Comparison of ENCODE assay signal across 10 cellular contexts in genomic region chr12:91181053-91181452, GRCh38. TPM values are rescaled to one million over a fixed set of nuclear protein-coding genes. Genes with fewer than 3 reads are reported as not detected.
DNase-seq lines count a peak whose midpoint lies in the region; ATAC-seq and TF ChIP-seq lines count a peak whose summit lies in the region.
"Had no signal": no experiment of that assay in that cellular context is flagged by ENCODE, and none has a peak within 500 bp of the region (broad histone marks: within the 10 kb centered on the region; RNA-seq: fewer than 3 reads in every experiment).

No MANE protein-coding gene starts in this region.

- H3K27ac Mint-ChIP-seq in T-helper 17 cell: no peak overlapping the region
- H3K27ac Mint-ChIP-seq in CD4-positive, alpha-beta memory T cell: no peak overlapping the region
- H3K27ac Mint-ChIP-seq: activated CD4-positive, alpha-beta T cell treated with anti-CD3 and anti-CD28 coated beads for 36 hours had no signal

- no peaks in the 10 kb centered on the region for H3K9me3 Mint-ChIP-seq in CD4-positive, alpha-beta memory T cell

- no peak for TF ChIP-seq CTCF in cardiac muscle cell (IDR thresholded peaks at IDR 0.05; ENCODE audit: low read depth, low read length)
- no peak for TF ChIP-seq CTCF in esophagus muscularis mucosa (IDR thresholded peaks at IDR 0.05)
- TF ChIP-seq CTCF in uterus (IDR thresholded peaks at IDR 0.05): no peak

- H3K4me1 Mint-ChIP-seq in T-helper 17 cell: peaks cover 4% of the 10 kb centered on the region
- peaks cover 0 to 4% (median 0%) of the 10 kb centered on the region in 4 donors for H3K4me1 Mint-ChIP-seq in CD4-positive, alpha-beta memory T cell
- H3K4me1 Mint-ChIP-seq: activated CD4-positive, alpha-beta T cell treated with anti-CD3 and anti-CD28 coated beads for 36 hours had no signal

- ATAC-seq in Right ventricle myocardium inferior (no peak), T-helper 17 cell (no peak)
- ATAC-seq: activated CD4-positive, alpha-beta T cell treated with anti-CD3 and anti-CD28 coated beads for 36 hours had no signal

- peak in 1 of 2 donors; percentile 62 for DNase-seq in cardiac muscle cell (ENCODE audit: low read depth in 1 of 2, low spot score in 1 of 2)
- no peak for DNase-seq in Right ventricle myocardium inferior (ENCODE audit: missing footprints)
- no peak for DNase-seq in esophagus muscularis mucosa (ENCODE audit: extremely low spot score)
- DNase-seq in neuronal stem cell (ENCODE audit: low spot score): no peak
- DNase-seq in uterus: no peak
- no peak for DNase-seq in T-helper 17 cell
- DNase-seq in CD4-positive, alpha-beta memory T cell: no peak
- DNase-seq in activated gamma-delta T cell (lab: John Stamatoyannopoulos, UW): no peak
- DNase-seq: activated CD4-positive, alpha-beta T cell treated with anti-CD3 and anti-CD28 coated beads for 36 hours; hippocampal formation had no signal

- 47% methylated on average over 3 of the region's 3 CpGs for WGBS in esophagus muscularis mucosa
- WGBS in neuronal stem cell (ENCODE audit: extremely low coverage in 2 of 2, insufficient read length in 2 of 2, insufficient replicate concordance in 1 of 2), 2 donors: no CpG with 5 or more reads among the region's 3 CpGs

- H2BK12ac ChIP-seq in neuronal stem cell (ENCODE audit: low read length): no peak overlapping the region

- H3K9ac ChIP-seq in neuronal stem cell (ENCODE audit: low read depth, low read length, poor library complexity): no peak overlapping the region

- H3K23ac ChIP-seq in neuronal stem cell (ENCODE audit: low read depth, low read length, poor library complexity): no peak overlapping the region

- POLR2A ChIA-PET in CD4-positive, alpha-beta memory T cell (lab: Charles Lee; ENCODE audit: partially characterized antibody): no interaction called here

- peak overlapping the region; percentile 19 for H3K27ac ChIP-seq in cardiac muscle cell
- peak overlapping the region; percentile 61 to 71 (median 69) for H3K27ac ChIP-seq in esophagus muscularis mucosa (replicated peaks in 1 of 4)
- no peak overlapping the region for H3K27ac ChIP-seq in neuronal stem cell (replicated peaks; ENCODE audit: low read length)
- H3K27ac ChIP-seq in uterus: peak overlapping the region; percentile 87 to 97
- no peak overlapping the region for H3K27ac ChIP-seq in CD4-positive, alpha-beta memory T cell (ENCODE audit: low read depth, low read length)

- peak overlapping the region; percentile 65 for H2AFZ ChIP-seq in neuronal stem cell (ENCODE audit: low read length)

- no peak overlapping the region for H3K4me3 Mint-ChIP-seq in T-helper 17 cell
- no peak overlapping the region for H3K4me3 Mint-ChIP-seq in CD4-positive, alpha-beta memory T cell
- H3K4me3 Mint-ChIP-seq: activated CD4-positive, alpha-beta T cell treated with anti-CD3 and anti-CD28 coated beads for 36 hours had no signal

- H3K4me3 ChIP-seq in cardiac muscle cell (no peak overlapping the region), esophagus muscularis mucosa (peak overlapping the region; percentile 41 to 57 (median 48)), neuronal stem cell (ENCODE audit: low read length in 2 of 2) (no peak overlapping the region), uterus (peak overlapping the region; percentile 36 to 52)
- no peak overlapping the region for H3K4me3 ChIP-seq in CD4-positive, alpha-beta memory T cell (ENCODE audit: low read length in 2 of 2)

- peaks cover 19% of the 10 kb centered on the region for H3K27me3 Mint-ChIP-seq in T-helper 17 cell
- no peaks in the 10 kb centered on the region for H3K27me3 Mint-ChIP-seq in CD4-positive, alpha-beta memory T cell
- H3K27me3 Mint-ChIP-seq: activated CD4-positive, alpha-beta T cell treated with anti-CD3 and anti-CD28 coated beads for 36 hours had no signal

- no peaks in the 10 kb centered on the region for H3K36me3 Mint-ChIP-seq in T-helper 17 cell (ENCODE audit: low read depth)
- no peaks in the 10 kb centered on the region for H3K36me3 Mint-ChIP-seq in CD4-positive, alpha-beta memory T cell

- TF ChIP-seq EP300 in esophagus muscularis mucosa (IDR thresholded peaks at IDR 0.05): no peak

- TF ChIP-seq POLR2A in esophagus muscularis mucosa (IDR thresholded peaks at IDR 0.05; ENCODE audit: low read depth): no peak
- no peak for TF ChIP-seq POLR2A in uterus (IDR thresholded peaks at IDR 0.05)

- no peak overlapping the region for H3K18ac ChIP-seq in neuronal stem cell (ENCODE audit: low read length)

- H4K91ac ChIP-seq in neuronal stem cell (ENCODE audit: low read depth, low read length, poor library complexity): no peak overlapping the region

- intact Hi-C loops in Right ventricle myocardium inferior (cut with DNase I) (loop anchor here (5.0 kb wide), 1 partner anchor 91 kb away; no protein-coding TSS in a partner anchor), esophagus muscularis mucosa (cut with DNase I) (loop anchor here (10.0 kb wide), 1 partner anchor 174 kb away; no protein-coding TSS in a partner anchor), uterus (cut with DNase I; ENCODE audit: low total_unique reads) (no loop called here)
- intact Hi-C loops in CD4-positive, alpha-beta memory T cell (cut with micrococcal nuclease): no loop called here

- H3K4me1 ChIP-seq in cardiac muscle cell (ENCODE audit: low read depth) (no peaks in the 10 kb centered on the region), esophagus muscularis mucosa (peaks cover 0 to 33% (median 14%) of the 10 kb centered on the region in 4 donors), neuronal stem cell (ENCODE audit: control insufficient read depth in 2 of 2, insufficient read depth in 1 of 2, low read depth in 1 of 2, low read length in 2 of 2) (peaks cover 0 to 2% of the 10 kb centered on the region in 2 donors), uterus (peaks cover 0 to 10% of the 10 kb centered on the region in 2 donors)
- no peaks in the 10 kb centered on the region for H3K4me1 ChIP-seq in CD4-positive, alpha-beta memory T cell (ENCODE audit: insufficient read depth, low read length)

- H3K9me3 ChIP-seq in cardiac muscle cell (ENCODE audit: low read depth) (no peaks in the 10 kb centered on the region), esophagus muscularis mucosa (no peaks in the 10 kb centered on the region), neuronal stem cell (replicated peaks in 1 of 2; ENCODE audit: control insufficient read depth in 2 of 2, insufficient read depth in 1 of 2, low read depth in 1 of 2, low read length in 2 of 2) (no peaks in the 10 kb centered on the region), uterus (no peaks in the 10 kb centered on the region), T-helper 17 cell (ENCODE audit: control insufficient read depth, low read length, poor library complexity, severe bottlenecking) (no peaks in the 10 kb centered on the region)
- no peaks in the 10 kb centered on the region for H3K9me3 ChIP-seq in CD4-positive, alpha-beta memory T cell (ENCODE audit: control insufficient read depth in 1 of 2, low read length in 2 of 2)

- H3K79me1 ChIP-seq in neuronal stem cell (ENCODE audit: low read depth, low read length): no peaks in the 10 kb centered on the region

- no peak overlapping the region for H2BK120ac ChIP-seq in neuronal stem cell (ENCODE audit: low read depth, low read length)

- no peak overlapping the region for H3K4me2 ChIP-seq in neuronal stem cell (ENCODE audit: insufficient read depth, low read length, poor library complexity, severe bottlenecking)

- H2BK5ac ChIP-seq in neuronal stem cell (ENCODE audit: low read length): no peak overlapping the region

- H2AK5ac ChIP-seq in neuronal stem cell (ENCODE audit: low read depth, low read length): no peak overlapping the region

- no peak overlapping the region for H2BK15ac ChIP-seq in neuronal stem cell (ENCODE audit: low read length)

- no peak overlapping the region for H4K8ac ChIP-seq in neuronal stem cell (ENCODE audit: low read depth, low read length)

- H3K36me3 ChIP-seq in cardiac muscle cell (no peaks in the 10 kb centered on the region), esophagus muscularis mucosa (no peaks in the 10 kb centered on the region), neuronal stem cell (replicated peaks in 1 of 2; ENCODE audit: control insufficient read depth in 2 of 2, insufficient read depth in 2 of 2, low read length in 2 of 2) (no peaks in the 10 kb centered on the region), uterus (no peaks in the 10 kb centered on the region)
- H3K36me3 ChIP-seq in CD4-positive, alpha-beta memory T cell (ENCODE audit: insufficient read depth, low read length): no peaks in the 10 kb centered on the region

- CTCF ChIA-PET in CD4-positive, alpha-beta memory T cell (lab: Charles Lee; ENCODE audit: partially characterized antibody): interaction anchor here (1.1 kb wide), 1 partner anchor 29 kb away, joined by 3 read pairs; no protein-coding TSS in a partner anchor

- no peaks in the 10 kb centered on the region for H3K27me3 ChIP-seq in cardiac muscle cell
- no peaks in the 10 kb centered on the region for H3K27me3 ChIP-seq in esophagus muscularis mucosa
- no peaks in the 10 kb centered on the region for H3K27me3 ChIP-seq in neuronal stem cell (ENCODE audit: control insufficient read depth in 3 of 3, insufficient read depth in 3 of 3, low read depth in 1 of 3, low read length in 3 of 3)
- H3K27me3 ChIP-seq in uterus: no peaks in the 10 kb centered on the region
- H3K27me3 ChIP-seq in CD4-positive, alpha-beta memory T cell (ENCODE audit: insufficient read depth, low read length): no peaks in the 10 kb centered on the region

- H3K14ac ChIP-seq in neuronal stem cell (ENCODE audit: low read length): no peak overlapping the region

- no peak overlapping the region for H3K4ac ChIP-seq in neuronal stem cell (ENCODE audit: low read length)

RNA-seq across cellular contexts. Expression of gene DCN, which starts 1.6 kb away (rescaled TPM):
- total RNA-seq in cardiac muscle cell: 0.92 and 1.5 TPM in 2 replicates
- 3.3 and 5.0 TPM in 2 replicates for polyA plus RNA-seq in cardiac muscle cell
- 1,037 TPM for total RNA-seq in Right ventricle myocardium inferior
- total RNA-seq in esophagus muscularis mucosa: 1,000 to 10,000 TPM; 1,186 to 2,089 (median 1,762) TPM
- not detected for polyA plus RNA-seq in neuronal stem cell (2013, experiment 1 of 2)
- not detected for polyA plus RNA-seq in neuronal stem cell (2013, experiment 2 of 2)
- total RNA-seq in uterus: 1,000 to 10,000 TPM; 1,699 to 4,675 (median 2,258) TPM
- total RNA-seq in T-helper 17 cell: not detected
- total RNA-seq in CD4-positive, alpha-beta memory T cell: not detected
- polyA plus RNA-seq in CD4-positive, alpha-beta memory T cell: not detected
- total RNA-seq: activated CD4-positive, alpha-beta T cell treated with anti-CD3 and anti-CD28 coated beads for 36 hours had no signal

Comparison
In these comparisons a context has a peak if more than half of its experiments do, and no peak if none do; other contexts are left out.
1. RNA of gene DCN, which starts 1.6 kb away (total RNA-seq): 1,699 to 4,675 TPM in uterus, 1,186 to 2,089 TPM in esophagus muscularis mucosa and 1,037 TPM in Right ventricle myocardium inferior (single experiment); 0.92 to 1.5 TPM in cardiac muscle cell, not detected in T-helper 17 cell and not detected in CD4-positive, alpha-beta memory T cell; every median in the first group is over 100 times any median in the second.
2. H3K27ac ChIP-seq: peak in cardiac muscle cell (single experiment), esophagus muscularis mucosa (4 of 4) and uterus (2 of 2); none in neuronal stem cell (single experiment) and CD4-positive, alpha-beta memory T cell (single experiment).
3. H3K4me3 ChIP-seq: peak in esophagus muscularis mucosa (4 of 4) and uterus (2 of 2); none in cardiac muscle cell (single experiment), neuronal stem cell (0 of 2) and CD4-positive, alpha-beta memory T cell (0 of 2).
4. intact Hi-C loops: an anchor here in Right ventricle myocardium inferior (5.0 kb wide) and esophagus muscularis mucosa (10.0 kb wide); none called in uterus and CD4-positive, alpha-beta memory T cell.